ENCODE assay signal across 20 cellular contexts in the genomic region with DNA sequence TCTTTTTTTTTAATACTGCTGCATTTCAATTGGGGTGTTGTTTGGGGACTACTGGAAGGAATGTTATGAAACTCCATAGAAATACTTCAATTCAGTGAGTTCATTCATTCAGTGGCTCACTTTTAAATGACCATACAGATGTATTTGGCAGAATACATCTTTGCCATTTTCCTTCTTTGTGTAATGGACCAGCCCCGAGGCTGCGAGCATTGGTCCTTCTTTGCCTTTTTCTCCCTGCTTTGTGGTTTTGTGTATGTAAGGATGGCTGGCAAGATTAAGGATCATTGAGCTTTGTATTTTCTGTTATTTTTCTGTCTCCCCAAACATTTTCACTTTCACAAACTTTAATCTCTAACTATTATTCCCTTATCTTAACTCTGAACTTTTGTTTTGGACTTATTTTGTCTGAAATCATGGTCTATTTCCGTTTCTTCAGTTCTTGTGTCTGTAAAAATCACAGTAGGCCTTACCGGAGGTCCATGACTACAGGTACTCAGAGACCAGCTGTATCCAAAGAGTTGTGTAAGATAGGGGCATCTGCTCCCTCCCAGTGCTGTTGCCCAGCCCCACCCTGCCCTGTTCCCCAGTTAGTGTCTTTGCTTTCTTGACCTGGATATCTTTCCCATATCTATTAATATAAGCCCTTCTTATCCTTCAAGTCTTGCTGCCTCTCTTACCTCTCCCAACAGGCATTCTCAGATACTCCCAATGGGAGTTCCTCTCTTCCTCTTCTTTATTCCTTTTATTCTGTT.
DNase-seq lines count a peak whose midpoint lies in the region; ATAC-seq and TF ChIP-seq lines count a peak whose summit lies in the region.
"Had no signal": no experiment of that assay in that cellular context is flagged by ENCODE, and none has a peak within 500 bp of the region (broad histone marks: within the 10 kb centered on the region; RNA-seq: fewer than 3 reads in every experiment).

No MANE protein-coding gene starts in this region.

- no peak for ATAC-seq in GM21390 (IDR thresholded peaks at IDR 0.05; ENCODE audit: unreplicated experiment)

- TF ChIP-seq CTCF in HFFc6 (IDR thresholded peaks at IDR 0.05) (no peak; the same call in 1 of the 2 replicates), dorsolateral prefrontal cortex (IDR thresholded peaks at IDR 0.05 in 54 of 56, conservative IDR thresholded peaks at IDR 0.05 in 2 of 56; ENCODE audit: low read depth in 1 of 56, partially characterized antibody in 56 of 56) (no peak), nephron (IDR thresholded peaks at IDR 0.05; ENCODE audit: unreplicated experiment in 3 of 3) (no peak)

- peak overlapping the region in 8 of 59 donors; percentile 1 to 27 (median 3) for H3K4me3 ChIP-seq in dorsolateral prefrontal cortex
- H3K4me3 ChIP-seq: HAP-1, heart right ventricle, Peyer's patch had no signal

- intact Hi-C loops in dorsolateral prefrontal cortex (cut with DNase I), result no loop called here

- H3K9me3 Mint-ChIP-seq in HFFc6, result no peaks in the 10 kb centered on the region
- no peaks in the 10 kb centered on the region for H3K9me3 Mint-ChIP-seq in nephron
- H3K9me3 Mint-ChIP-seq: CD8-positive, alpha-beta memory T cell; dendritic cell treated with granulocyte-macrophage colony-stimulating factor and Interleukin-4, amounts not matched to agents 40 ng/mL and 50 ng/mL, for 4 days had no signal

- H3K4me1 Mint-ChIP-seq in HFFc6 (ENCODE audit: low read depth), result peaks cover 78% of the 10 kb centered on the region
- H3K4me1 Mint-ChIP-seq in nephron, result peaks cover 49% of the 10 kb centered on the region
- H3K4me1 Mint-ChIP-seq: CD8-positive, alpha-beta memory T cell had no signal

- H3K27me3 Mint-ChIP-seq in HFFc6 (ENCODE audit: insufficient read depth) (no peaks in the 10 kb centered on the region; the same call in 1 of the 2 replicates), nephron (ENCODE audit: low read depth) (no peaks in the 10 kb centered on the region)
- H3K27me3 Mint-ChIP-seq: dendritic cell treated with granulocyte-macrophage colony-stimulating factor and Interleukin-4, amounts not matched to agents 40 ng/mL and 50 ng/mL, for 4 days had no signal

- H3K36me3 Mint-ChIP-seq in HFFc6 (ENCODE audit: low read depth) (peaks cover 15% of the 10 kb centered on the region), nephron (ENCODE audit: low read depth) (peaks cover 5% of the 10 kb centered on the region)

- H3K4me3 Mint-ChIP-seq in HFFc6 (peak overlapping the region; percentile 89), nephron (no peak overlapping the region)
- H3K4me3 Mint-ChIP-seq: CD8-positive, alpha-beta memory T cell; dendritic cell treated with granulocyte-macrophage colony-stimulating factor and Interleukin-4, amounts not matched to agents 40 ng/mL and 50 ng/mL, for 4 days had no signal

- DNase-seq in HFFc6 (no peak), dorsolateral prefrontal cortex (no peak), iPS-NIHi7 (ENCODE audit: extremely low spot score) (no peak)
- DNase-seq in stimulated activated naive CD4-positive, alpha-beta T cell treated with Interleukin-2 at 50 U/mL for 16 hours (lab: John Stamatoyannopoulos, UW), result no peak
- no peak for DNase-seq in activated naive CD4-positive, alpha-beta T cell (lab: John Stamatoyannopoulos, UW)
- DNase-seq: activated CD4-positive, alpha-beta T cell treated with anti-CD3 and anti-CD28 coated beads for 48 hours; activated CD8-positive, alpha-beta memory T cell treated with anti-CD3 and anti-CD28 coated beads, Interleukin-2, amount 50 U/mL, for 4 hours; activated gamma-delta T cell treated with Interleukin-2 at 50 U/mL for 16 hours; CD8-positive, alpha-beta memory T cell; heart right ventricle; islet precursor cell; NCI-H1436; NCI-H748 treated with DMSO at 0.1 percent for 48 hours; Peyer's patch; stimulated activated CD4-positive, alpha-beta T cell treated with anti-CD3 and anti-CD28 coated beads, Interleukin-4, amount 100 ng/mL, for 1 hour had no signal

- H3K27ac ChIP-seq in dorsolateral prefrontal cortex, result peak overlapping the region in 50 of 59 donors; percentile 1 to 99 (median 66)
- H3K27ac ChIP-seq in temporal lobe (ENCODE audit: low read depth, low read length), result peak overlapping the region; percentile 52
- H3K27ac ChIP-seq: Peyer's patch had no signal

- H3K27me3 ChIP-seq in dorsolateral prefrontal cortex, result no peaks in the 10 kb centered on the region
- H3K27me3 ChIP-seq: heart right ventricle, Peyer's patch had no signal

- H3K27ac Mint-ChIP-seq in HFFc6 (peak overlapping the region; percentile 98), nephron (peak overlapping the region in 2 of 3 experiments; percentile 26 to 63)
- H3K27ac Mint-ChIP-seq: dendritic cell treated with granulocyte-macrophage colony-stimulating factor and Interleukin-4, amounts not matched to agents 40 ng/mL and 50 ng/mL, for 4 days had no signal
